In the genomic region with DNA sequence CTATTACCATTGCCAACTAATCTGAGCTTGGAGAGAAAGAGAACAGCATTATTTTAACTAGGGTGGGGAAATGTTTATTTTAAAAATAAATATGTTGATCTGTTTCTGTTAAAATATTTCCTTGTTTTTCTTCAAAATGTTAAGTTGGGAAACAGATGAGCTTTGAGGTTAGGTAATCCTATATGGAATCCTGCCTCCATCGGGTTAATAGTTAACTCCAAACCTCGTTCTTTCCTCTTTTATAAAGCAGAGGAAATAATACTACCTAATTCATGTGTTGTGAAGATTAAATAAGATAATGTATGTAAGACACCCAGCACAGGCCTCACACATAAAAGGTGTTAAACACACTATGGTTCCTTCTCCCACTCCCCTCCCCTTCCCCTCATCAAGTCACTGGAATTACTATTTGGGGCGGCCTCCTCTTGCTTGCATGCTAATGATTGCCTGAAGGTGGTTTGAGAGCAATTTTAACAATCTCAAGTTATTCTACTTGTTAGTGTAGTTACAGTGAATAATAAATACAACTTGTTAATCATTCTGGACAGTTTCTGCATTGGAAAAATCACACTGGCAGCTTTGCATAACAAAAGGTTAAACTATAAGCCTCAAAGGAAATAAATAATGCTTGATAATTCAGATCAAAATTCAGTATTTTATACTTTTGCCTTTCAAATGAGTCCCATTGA, we compare ENCODE assay signal across 2 cellular contexts.
TF ChIP-seq lines count a peak whose summit lies in the region.

No MANE protein-coding gene starts in this region.

TF ChIP-seq in WTC11, 78 proteins besides CTCF, POLR2A, EP300 and RAD21 (continued from another document and continues in another):
- TF ChIP-seq, protein P1, sequence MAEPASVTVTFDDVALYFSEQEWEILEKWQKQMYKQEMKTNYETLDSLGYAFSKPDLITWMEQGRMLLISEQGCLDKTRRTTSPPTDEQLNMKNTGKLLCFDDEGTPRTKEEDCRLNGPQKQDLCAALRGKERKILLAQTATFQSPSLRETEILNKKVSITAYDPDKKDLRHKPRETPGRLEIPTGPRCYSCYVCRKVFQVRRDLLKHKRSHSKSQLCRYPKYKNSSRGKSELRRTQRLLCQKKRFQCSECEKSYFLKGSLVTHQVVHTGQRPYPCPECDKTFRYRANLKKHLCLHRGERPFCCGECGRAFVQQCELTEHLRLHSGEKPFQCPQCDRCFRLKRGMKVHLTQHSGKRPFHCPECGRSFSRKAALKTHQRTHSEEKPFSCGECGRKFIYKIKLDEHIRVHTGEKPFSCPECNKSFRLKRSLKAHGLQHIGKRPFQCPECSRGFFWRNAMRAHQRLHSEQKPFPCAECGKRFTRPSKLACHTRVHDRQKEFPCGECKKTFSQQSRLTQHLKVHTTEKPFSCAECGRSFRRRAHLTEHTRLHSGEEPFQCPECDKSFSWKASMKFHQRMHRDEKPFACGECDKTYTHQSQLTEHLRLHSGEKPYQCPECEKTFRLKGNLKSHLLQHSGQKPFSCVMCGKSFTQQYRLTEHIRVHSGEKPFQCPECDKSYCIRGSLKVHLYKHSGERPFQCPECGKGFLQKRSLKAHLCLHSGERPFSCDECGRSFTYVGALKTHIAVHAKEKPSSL (CRISPR knock-in tag; conservative IDR thresholded peaks at IDR 0.05): no peak
- TF ChIP-seq ETV6 (CRISPR knock-in tag; IDR thresholded peaks at IDR 0.05): no peak
- TF ChIP-seq NFYB (CRISPR knock-in tag; conservative IDR thresholded peaks at IDR 0.05; ENCODE audit: low read depth): no peak
- no peak for TF ChIP-seq PRDM15 (CRISPR knock-in tag; IDR thresholded peaks at IDR 0.05)
- TF ChIP-seq ZNF121 (CRISPR knock-in tag; IDR thresholded peaks at IDR 0.05): no peak
- no peak for TF ChIP-seq SP1 (CRISPR knock-in tag; conservative IDR thresholded peaks at IDR 0.05)
- no peak for TF ChIP-seq MYBL2 (CRISPR knock-in tag; IDR thresholded peaks at IDR 0.05)
- no peak for TF ChIP-seq ARID4B (CRISPR knock-in tag; IDR thresholded peaks at IDR 0.05; ENCODE audit: borderline replicate concordance)
- TF ChIP-seq E2F4 (CRISPR knock-in tag; IDR thresholded peaks at IDR 0.05; ENCODE audit: borderline replicate concordance, low read depth): no peak

TF ChIP-seq in neural cell, 6 proteins besides CTCF, POLR2A, EP300 and RAD21 (continued from another document):
- no peak for TF ChIP-seq TAF1 (IDR thresholded peaks at IDR 0.05; ENCODE audit: low read depth)
- TF ChIP-seq, protein P2, sequence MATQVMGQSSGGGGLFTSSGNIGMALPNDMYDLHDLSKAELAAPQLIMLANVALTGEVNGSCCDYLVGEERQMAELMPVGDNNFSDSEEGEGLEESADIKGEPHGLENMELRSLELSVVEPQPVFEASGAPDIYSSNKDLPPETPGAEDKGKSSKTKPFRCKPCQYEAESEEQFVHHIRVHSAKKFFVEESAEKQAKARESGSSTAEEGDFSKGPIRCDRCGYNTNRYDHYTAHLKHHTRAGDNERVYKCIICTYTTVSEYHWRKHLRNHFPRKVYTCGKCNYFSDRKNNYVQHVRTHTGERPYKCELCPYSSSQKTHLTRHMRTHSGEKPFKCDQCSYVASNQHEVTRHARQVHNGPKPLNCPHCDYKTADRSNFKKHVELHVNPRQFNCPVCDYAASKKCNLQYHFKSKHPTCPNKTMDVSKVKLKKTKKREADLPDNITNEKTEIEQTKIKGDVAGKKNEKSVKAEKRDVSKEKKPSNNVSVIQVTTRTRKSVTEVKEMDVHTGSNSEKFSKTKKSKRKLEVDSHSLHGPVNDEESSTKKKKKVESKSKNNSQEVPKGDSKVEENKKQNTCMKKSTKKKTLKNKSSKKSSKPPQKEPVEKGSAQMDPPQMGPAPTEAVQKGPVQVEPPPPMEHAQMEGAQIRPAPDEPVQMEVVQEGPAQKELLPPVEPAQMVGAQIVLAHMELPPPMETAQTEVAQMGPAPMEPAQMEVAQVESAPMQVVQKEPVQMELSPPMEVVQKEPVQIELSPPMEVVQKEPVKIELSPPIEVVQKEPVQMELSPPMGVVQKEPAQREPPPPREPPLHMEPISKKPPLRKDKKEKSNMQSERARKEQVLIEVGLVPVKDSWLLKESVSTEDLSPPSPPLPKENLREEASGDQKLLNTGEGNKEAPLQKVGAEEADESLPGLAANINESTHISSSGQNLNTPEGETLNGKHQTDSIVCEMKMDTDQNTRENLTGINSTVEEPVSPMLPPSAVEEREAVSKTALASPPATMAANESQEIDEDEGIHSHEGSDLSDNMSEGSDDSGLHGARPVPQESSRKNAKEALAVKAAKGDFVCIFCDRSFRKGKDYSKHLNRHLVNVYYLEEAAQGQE (IDR thresholded peaks at IDR 0.05; ENCODE audit: borderline replicate concordance): no peak
- no peak for TF ChIP-seq EZH2 (IDR thresholded peaks at IDR 0.05; ENCODE audit: borderline replicate concordance, insufficient read depth, low read length, poor library complexity, severe bottlenecking)
- no peak for TF ChIP-seq MXI1 (conservative IDR thresholded peaks at IDR 0.05; ENCODE audit: poor library complexity, severe bottlenecking)
